ENCODE assay signal across 8 cellular contexts in the genomic region with DNA sequence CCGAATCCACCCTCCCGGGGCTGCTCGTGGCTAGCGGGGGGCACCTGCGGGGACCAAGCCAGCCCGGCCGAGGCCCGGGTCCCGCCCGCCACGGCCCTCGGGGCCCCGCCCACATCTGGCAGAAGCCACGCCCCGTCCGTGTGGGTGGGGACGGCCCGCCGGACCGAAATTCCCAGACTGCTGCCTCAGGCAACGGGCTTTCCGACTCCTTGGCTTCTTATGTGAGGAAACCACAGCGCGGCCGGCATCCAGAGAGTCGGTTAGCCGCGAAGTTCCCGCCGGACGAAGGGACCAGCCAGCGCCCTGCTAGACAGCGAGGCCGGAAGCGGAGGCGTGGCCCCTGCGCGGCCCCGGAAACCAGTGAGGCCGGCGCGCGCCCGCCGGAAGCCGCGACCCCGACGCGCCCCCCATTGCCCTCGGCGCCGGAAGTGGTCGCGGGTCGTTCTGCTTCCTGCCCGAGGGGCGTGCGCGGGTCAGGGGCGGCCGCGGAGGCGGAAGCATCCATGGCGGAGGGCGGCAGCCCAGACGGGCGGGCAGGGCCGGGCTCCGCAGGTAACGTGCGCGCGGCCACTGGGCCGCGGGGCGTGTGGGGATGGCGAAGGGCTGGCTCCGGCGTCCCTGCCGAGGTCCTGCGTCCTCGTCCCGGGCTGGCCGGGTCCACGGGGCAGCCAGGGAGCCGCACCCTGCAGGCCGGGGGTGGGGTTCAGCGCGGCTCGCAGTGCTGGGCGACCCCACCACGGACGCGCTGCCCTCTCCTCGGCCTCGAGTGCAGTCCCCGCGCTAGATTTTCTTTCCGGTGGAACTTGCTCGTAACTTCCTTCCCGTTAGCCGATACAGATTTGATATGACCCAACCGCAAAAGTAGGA. TPM values are rescaled to one million over a fixed set of nuclear protein-coding genes. Genes with fewer than 3 reads are reported as not detected.
A peak's percentile ranks its signal among the peaks of the same experiment; 100 is the strongest.
DNase-seq lines count a peak whose midpoint lies in the region; ATAC-seq, FAIRE-seq and TF ChIP-seq lines count a peak whose summit lies in the region.

A gene with protein sequence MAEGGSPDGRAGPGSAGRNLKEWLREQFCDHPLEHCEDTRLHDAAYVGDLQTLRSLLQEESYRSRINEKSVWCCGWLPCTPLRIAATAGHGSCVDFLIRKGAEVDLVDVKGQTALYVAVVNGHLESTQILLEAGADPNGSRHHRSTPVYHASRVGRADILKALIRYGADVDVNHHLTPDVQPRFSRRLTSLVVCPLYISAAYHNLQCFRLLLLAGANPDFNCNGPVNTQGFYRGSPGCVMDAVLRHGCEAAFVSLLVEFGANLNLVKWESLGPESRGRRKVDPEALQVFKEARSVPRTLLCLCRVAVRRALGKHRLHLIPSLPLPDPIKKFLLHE (plus strand): TSS at position 360 of the 867 bp plus-strand sequence. CDS start 144 bp downstream, at position 504.

- H3K4me2 ChIP-seq in DOHH2 (ENCODE audit: low read length), result peak within 1 kb of the TSS; percentile 72

- peaks cover 24% of the 10 kb centered on the region for H3K4me1 ChIP-seq in DOHH2 (ENCODE audit: control insufficient read depth, low read length)
- H3K4me1 ChIP-seq in SJCRH30, result peaks cover 25% of the 10 kb centered on the region
- H3K4me1 ChIP-seq in suprapubic skin, result peaks cover 28% of the 10 kb centered on the region

- no peaks in the 10 kb centered on the region for H3K9me2 ChIP-seq in DOHH2 (replicated peaks; ENCODE audit: control insufficient read depth, low read length)

- H3K79me2 ChIP-seq in DOHH2 (ENCODE audit: control insufficient read depth, low read length), result peaks cover 62% of the 10 kb centered on the region

- DNase-seq in SJCRH30, result peak; percentile 88 to 92
- peak; percentile 76 for DNase-seq in activated gamma-delta T cell treated with anti-CD3 and anti-CD28 coated beads, Interleukin-2, amount 50 U/mL, for 16 hours (ENCODE audit: low read depth)
- DNase-seq in frontal cortex (ENCODE audit: low spot score in 2 of 2), result peak; percentile 87 to 94
- DNase-seq in nucleus accumbens (lab: John Stamatoyannopoulos, UW), result peak in 51 of 56 donors; percentile 28 to 92 (median 67)
- peak; percentile 87 to 90 for DNase-seq in suprapubic skin (ENCODE audit: low spot score in 2 of 2)

- H3K36me3 ChIP-seq in DOHH2 (ENCODE audit: control insufficient read depth, low read length), result peaks cover 27% of the 10 kb centered on the region
- no peaks in the 10 kb centered on the region; the same call in 1 of the 2 replicates for H3K36me3 ChIP-seq in SJCRH30
- peaks cover 5% of the 10 kb centered on the region for H3K36me3 ChIP-seq in suprapubic skin

- ATAC-seq in GM21619 (IDR thresholded peaks at IDR 0.05; ENCODE audit: unreplicated experiment), result peak; percentile 81

- TF ChIP-seq CTCF in DOHH2 (IDR thresholded peaks at IDR 0.05; ENCODE audit: low read depth, low read length, poor library complexity, severe bottlenecking) (no peak), suprapubic skin (IDR thresholded peaks at IDR 0.05) (no peak)

- no peaks in the 10 kb centered on the region for H3F3A ChIP-seq in DOHH2 (ENCODE audit: control insufficient read depth, insufficient read depth)

- H3K9me3 ChIP-seq in DOHH2 (ENCODE audit: control insufficient read depth, insufficient read depth, low read length) (no peaks in the 10 kb centered on the region), SJCRH30 (replicated peaks) (no peaks in the 10 kb centered on the region), suprapubic skin (no peaks in the 10 kb centered on the region)

- peaks cover 8% of the 10 kb centered on the region; the same call in 1 of the 2 replicates for H4K20me1 ChIP-seq in DOHH2 (ENCODE audit: control insufficient read depth, insufficient read depth, low read depth, low read length)

- TF ChIP-seq EP300 in Ishikawa (IDR thresholded peaks at IDR 0.05; ENCODE audit: borderline replicate concordance) (no peak), suprapubic skin (IDR thresholded peaks at IDR 0.05) (no peak)

- no CpG with 5 or more reads among the region's 104 CpGs for WGBS in suprapubic skin

- peak within 1 kb of the TSS; percentile 68 for H3K27ac ChIP-seq in DOHH2 (ENCODE audit: low read depth, low read length)
- peak within 1 kb of the TSS; percentile 87 for H3K27ac ChIP-seq in SJCRH30
- peak within 1 kb of the TSS; percentile 93 for H3K27ac ChIP-seq in suprapubic skin

- H3K27me3 ChIP-seq in DOHH2 (ENCODE audit: control insufficient read depth, low read length), result no peaks in the 10 kb centered on the region
- no peaks in the 10 kb centered on the region for H3K27me3 ChIP-seq in SJCRH30
- H3K27me3 ChIP-seq in suprapubic skin, result no peaks in the 10 kb centered on the region

- H3K4me3 ChIP-seq in DOHH2 (ENCODE audit: low read length) (peak within 1 kb of the TSS; percentile 87), SJCRH30 (peak within 1 kb of the TSS; percentile 95), suprapubic skin (peak within 1 kb of the TSS; percentile 90)

- no peak for TF ChIP-seq RAD21 in Ishikawa (IDR thresholded peaks at IDR 0.05; ENCODE audit: low read depth)

- no peak for FAIRE-seq in frontal cortex (lab: Jason Lieb, UNC)

- no peak for TF ChIP-seq POLR2A in suprapubic skin (IDR thresholded peaks at IDR 0.05)

TF ChIP-seq in Ishikawa, 13 proteins besides CTCF, POLR2A, EP300 and RAD21:
- TF ChIP-seq, protein P1, sequence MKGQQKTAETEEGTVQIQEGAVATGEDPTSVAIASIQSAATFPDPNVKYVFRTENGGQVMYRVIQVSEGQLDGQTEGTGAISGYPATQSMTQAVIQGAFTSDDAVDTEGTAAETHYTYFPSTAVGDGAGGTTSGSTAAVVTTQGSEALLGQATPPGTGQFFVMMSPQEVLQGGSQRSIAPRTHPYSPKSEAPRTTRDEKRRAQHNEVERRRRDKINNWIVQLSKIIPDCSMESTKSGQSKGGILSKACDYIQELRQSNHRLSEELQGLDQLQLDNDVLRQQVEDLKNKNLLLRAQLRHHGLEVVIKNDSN (IDR thresholded peaks at IDR 0.05), result no peak
- TF ChIP-seq ZBTB7A (IDR thresholded peaks at IDR 0.05; ENCODE audit: low read depth) (peak; percentile 99), YY1 (IDR thresholded peaks at IDR 0.05; ENCODE audit: low read depth) (no peak), NFIC (IDR thresholded peaks at IDR 0.05) (no peak), CREB1 (IDR thresholded peaks at IDR 0.05; ENCODE audit: low read depth) (no peak), CEBPB (IDR thresholded peaks at IDR 0.05) (no peak), TAF1 (IDR thresholded peaks at IDR 0.05; ENCODE audit: low read depth) (peak; percentile 62; the same call in 1 of the 2 replicates), FOXM1 (IDR thresholded peaks at IDR 0.05; ENCODE audit: borderline replicate concordance, low read depth) (no peak), TEAD4 (IDR thresholded peaks at IDR 0.05) (no peak), TCF12 (IDR thresholded peaks at IDR 0.05; ENCODE audit: low read depth) (peak; percentile 29; the same call in 1 of the 2 replicates), EGR1 (IDR thresholded peaks at IDR 0.05) (peak; percentile 53; the same call in 1 of the 2 replicates), REST (IDR thresholded peaks at IDR 0.05; ENCODE audit: low read depth) (no peak)
- TF ChIP-seq, protein P2, sequence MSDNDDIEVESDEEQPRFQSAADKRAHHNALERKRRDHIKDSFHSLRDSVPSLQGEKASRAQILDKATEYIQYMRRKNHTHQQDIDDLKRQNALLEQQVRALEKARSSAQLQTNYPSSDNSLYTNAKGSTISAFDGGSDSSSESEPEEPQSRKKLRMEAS (IDR thresholded peaks at IDR 0.05), result peak; percentile 55; the same call in 1 of the 2 replicates

RNA-seq across cellular contexts. Expression of the gene that starts here (rescaled TPM):
- total RNA-seq in SJCRH30 (2014; rRNA removed; shearing (Covaris generic)), result 43.8 and 46.9 TPM in 2 replicates
- total RNA-seq in frontal cortex, result 11.8 TPM
- 10 to 100 TPM; 17.1 to 48.8 (median 22.1) TPM for total RNA-seq in suprapubic skin

Comparison
In these comparisons a context has a peak if more than half of its experiments do, and no peak if none do; other contexts are left out.
1. Peak in every context shown above with its lines: DNase-seq, ATAC-seq, H3K4me3 ChIP-seq and H3K27ac ChIP-seq.